Comparison of ENCODE assay signal across 1 cellular context in the genomic region with DNA sequence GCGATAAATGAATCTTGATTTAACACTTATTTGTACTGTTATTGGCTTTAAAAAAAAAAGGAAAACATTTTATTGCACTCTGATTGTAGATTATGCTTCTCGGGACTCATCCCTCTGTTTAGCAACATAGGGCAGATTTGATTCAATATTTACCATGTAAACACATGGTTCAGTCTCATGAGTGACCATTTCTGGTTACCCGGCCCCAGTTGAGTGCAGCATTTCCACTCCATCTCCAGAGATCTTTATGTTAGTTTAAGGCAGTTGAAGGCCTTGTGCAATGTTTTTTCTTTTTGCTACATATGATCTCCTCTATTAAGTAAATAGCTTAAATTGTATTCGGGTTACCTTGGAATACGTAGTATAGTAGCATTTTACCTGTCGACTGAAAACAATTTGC.
TF ChIP-seq lines count a peak whose summit lies in the region.

No MANE protein-coding gene starts in this region.

TF ChIP-seq in HepG2, 621 proteins besides CTCF, POLR2A, EP300 and RAD21 (continued from another document):
- TF ChIP-seq, protein P1, sequence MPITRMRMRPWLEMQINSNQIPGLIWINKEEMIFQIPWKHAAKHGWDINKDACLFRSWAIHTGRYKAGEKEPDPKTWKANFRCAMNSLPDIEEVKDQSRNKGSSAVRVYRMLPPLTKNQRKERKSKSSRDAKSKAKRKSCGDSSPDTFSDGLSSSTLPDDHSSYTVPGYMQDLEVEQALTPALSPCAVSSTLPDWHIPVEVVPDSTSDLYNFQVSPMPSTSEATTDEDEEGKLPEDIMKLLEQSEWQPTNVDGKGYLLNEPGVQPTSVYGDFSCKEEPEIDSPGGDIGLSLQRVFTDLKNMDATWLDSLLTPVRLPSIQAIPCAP (CRISPR knock-in tag; IDR thresholded peaks at IDR 0.05; ENCODE audit: low read depth) = no peak
- TF ChIP-seq, protein P2, sequence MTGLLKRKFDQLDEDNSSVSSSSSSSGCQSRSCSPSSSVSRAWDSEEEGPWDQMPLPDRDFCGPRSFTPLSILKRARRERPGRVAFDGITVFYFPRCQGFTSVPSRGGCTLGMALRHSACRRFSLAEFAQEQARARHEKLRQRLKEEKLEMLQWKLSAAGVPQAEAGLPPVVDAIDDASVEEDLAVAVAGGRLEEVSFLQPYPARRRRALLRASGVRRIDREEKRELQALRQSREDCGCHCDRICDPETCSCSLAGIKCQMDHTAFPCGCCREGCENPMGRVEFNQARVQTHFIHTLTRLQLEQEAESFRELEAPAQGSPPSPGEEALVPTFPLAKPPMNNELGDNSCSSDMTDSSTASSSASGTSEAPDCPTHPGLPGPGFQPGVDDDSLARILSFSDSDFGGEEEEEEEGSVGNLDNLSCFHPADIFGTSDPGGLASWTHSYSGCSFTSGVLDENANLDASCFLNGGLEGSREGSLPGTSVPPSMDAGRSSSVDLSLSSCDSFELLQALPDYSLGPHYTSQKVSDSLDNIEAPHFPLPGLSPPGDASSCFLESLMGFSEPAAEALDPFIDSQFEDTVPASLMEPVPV (CRISPR knock-in tag; IDR thresholded peaks at IDR 0.05) = no peak
- TF ChIP-seq NR1H2 (CRISPR knock-in tag; IDR thresholded peaks at IDR 0.05; ENCODE audit: borderline replicate concordance, low read depth) (no peak), CEBPG (CRISPR knock-in tag; IDR thresholded peaks at IDR 0.05) (peak; percentile 55; the same call in 1 of the 2 replicates), ZNF749 (CRISPR knock-in tag; IDR thresholded peaks at IDR 0.05; ENCODE audit: borderline replicate concordance) (no peak), ATF7-NPFF (CRISPR knock-in tag; IDR thresholded peaks at IDR 0.05; ENCODE audit: low read depth) (no peak), MED13 (CRISPR knock-in tag; IDR thresholded peaks at IDR 0.05) (no peak), NONO (IDR thresholded peaks at IDR 0.05) (no peak), NONO (CRISPR knock-in tag; conservative IDR thresholded peaks at IDR 0.05) (0 out of 2 replicates have a peak, but pooled peaks have one; percentile 25), ZBTB42 (CRISPR knock-in tag; IDR thresholded peaks at IDR 0.05) (no peak), ELF3 (CRISPR knock-in tag; IDR thresholded peaks at IDR 0.05) (peak; percentile 12; the same call in 1 of the 2 replicates), ZNF775 (CRISPR knock-in tag; IDR thresholded peaks at IDR 0.05; ENCODE audit: borderline replicate concordance) (no peak), NFE2L2 (IDR thresholded peaks at IDR 0.05; ENCODE audit: low read length) (no peak), ZNF143 (CRISPR knock-in tag; IDR thresholded peaks at IDR 0.05) (no peak), SNAPC2 (CRISPR knock-in tag; IDR thresholded peaks at IDR 0.05) (no peak), SCMH1 (CRISPR knock-in tag; IDR thresholded peaks at IDR 0.05; ENCODE audit: borderline replicate concordance) (no peak), ZNF382 (CRISPR knock-in tag; IDR thresholded peaks at IDR 0.05; ENCODE audit: borderline replicate concordance) (no peak), ZNF468 (CRISPR knock-in tag; IDR thresholded peaks at IDR 0.05) (no peak), ZNF678 (CRISPR knock-in tag; IDR thresholded peaks at IDR 0.05) (no peak), FOSL2 (CRISPR knock-in tag; IDR thresholded peaks at IDR 0.05) (peak; percentile 58), ZBTB7A (CRISPR knock-in tag; IDR thresholded peaks at IDR 0.05) (no peak), ZNF264 (CRISPR knock-in tag; IDR thresholded peaks at IDR 0.05) (no peak), ZNF326 (CRISPR knock-in tag; IDR thresholded peaks at IDR 0.05; ENCODE audit: borderline replicate concordance) (no peak), KLF16 (CRISPR knock-in tag; IDR thresholded peaks at IDR 0.05) (no peak), ZNF263 (CRISPR knock-in tag; IDR thresholded peaks at IDR 0.05) (no peak), ZNF660 (CRISPR knock-in tag; IDR thresholded peaks at IDR 0.05; ENCODE audit: borderline replicate concordance, low read depth) (no peak), ZNF883 (CRISPR knock-in tag; IDR thresholded peaks at IDR 0.05; ENCODE audit: not compliant biosample characterization) (no peak), NCOA1 (CRISPR knock-in tag; IDR thresholded peaks at IDR 0.05) (no peak), ZNF224 (CRISPR knock-in tag; IDR thresholded peaks at IDR 0.05) (no peak)
- TF ChIP-seq, protein P3, sequence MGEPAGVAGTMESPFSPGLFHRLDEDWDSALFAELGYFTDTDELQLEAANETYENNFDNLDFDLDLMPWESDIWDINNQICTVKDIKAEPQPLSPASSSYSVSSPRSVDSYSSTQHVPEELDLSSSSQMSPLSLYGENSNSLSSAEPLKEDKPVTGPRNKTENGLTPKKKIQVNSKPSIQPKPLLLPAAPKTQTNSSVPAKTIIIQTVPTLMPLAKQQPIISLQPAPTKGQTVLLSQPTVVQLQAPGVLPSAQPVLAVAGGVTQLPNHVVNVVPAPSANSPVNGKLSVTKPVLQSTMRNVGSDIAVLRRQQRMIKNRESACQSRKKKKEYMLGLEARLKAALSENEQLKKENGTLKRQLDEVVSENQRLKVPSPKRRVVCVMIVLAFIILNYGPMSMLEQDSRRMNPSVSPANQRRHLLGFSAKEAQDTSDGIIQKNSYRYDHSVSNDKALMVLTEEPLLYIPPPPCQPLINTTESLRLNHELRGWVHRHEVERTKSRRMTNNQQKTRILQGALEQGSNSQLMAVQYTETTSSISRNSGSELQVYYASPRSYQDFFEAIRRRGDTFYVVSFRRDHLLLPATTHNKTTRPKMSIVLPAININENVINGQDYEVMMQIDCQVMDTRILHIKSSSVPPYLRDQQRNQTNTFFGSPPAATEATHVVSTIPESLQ (CRISPR knock-in tag; conservative IDR thresholded peaks at IDR 0.05) = no peak
- TF ChIP-seq, protein P4, sequence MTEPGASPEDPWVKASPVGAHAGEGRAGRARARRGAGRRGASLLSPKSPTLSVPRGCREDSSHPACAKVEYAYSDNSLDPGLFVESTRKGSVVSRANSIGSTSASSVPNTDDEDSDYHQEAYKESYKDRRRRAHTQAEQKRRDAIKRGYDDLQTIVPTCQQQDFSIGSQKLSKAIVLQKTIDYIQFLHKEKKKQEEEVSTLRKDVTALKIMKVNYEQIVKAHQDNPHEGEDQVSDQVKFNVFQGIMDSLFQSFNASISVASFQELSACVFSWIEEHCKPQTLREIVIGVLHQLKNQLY (CRISPR knock-in tag; IDR thresholded peaks at IDR 0.05) = peak; percentile 38; the same call in 1 of the 2 replicates
- TF ChIP-seq, protein P5, sequence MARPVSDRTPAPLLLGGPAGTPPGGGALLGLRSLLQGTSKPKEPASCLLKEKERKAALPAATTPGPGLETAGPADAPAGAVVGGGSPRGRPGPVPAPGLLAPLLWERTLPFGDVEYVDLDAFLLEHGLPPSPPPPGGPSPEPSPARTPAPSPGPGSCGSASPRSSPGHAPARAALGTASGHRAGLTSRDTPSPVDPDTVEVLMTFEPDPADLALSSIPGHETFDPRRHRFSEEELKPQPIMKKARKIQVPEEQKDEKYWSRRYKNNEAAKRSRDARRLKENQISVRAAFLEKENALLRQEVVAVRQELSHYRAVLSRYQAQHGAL (CRISPR knock-in tag; IDR thresholded peaks at IDR 0.05; ENCODE audit: not compliant biosample characterization) = no peak
- TF ChIP-seq, protein P6, sequence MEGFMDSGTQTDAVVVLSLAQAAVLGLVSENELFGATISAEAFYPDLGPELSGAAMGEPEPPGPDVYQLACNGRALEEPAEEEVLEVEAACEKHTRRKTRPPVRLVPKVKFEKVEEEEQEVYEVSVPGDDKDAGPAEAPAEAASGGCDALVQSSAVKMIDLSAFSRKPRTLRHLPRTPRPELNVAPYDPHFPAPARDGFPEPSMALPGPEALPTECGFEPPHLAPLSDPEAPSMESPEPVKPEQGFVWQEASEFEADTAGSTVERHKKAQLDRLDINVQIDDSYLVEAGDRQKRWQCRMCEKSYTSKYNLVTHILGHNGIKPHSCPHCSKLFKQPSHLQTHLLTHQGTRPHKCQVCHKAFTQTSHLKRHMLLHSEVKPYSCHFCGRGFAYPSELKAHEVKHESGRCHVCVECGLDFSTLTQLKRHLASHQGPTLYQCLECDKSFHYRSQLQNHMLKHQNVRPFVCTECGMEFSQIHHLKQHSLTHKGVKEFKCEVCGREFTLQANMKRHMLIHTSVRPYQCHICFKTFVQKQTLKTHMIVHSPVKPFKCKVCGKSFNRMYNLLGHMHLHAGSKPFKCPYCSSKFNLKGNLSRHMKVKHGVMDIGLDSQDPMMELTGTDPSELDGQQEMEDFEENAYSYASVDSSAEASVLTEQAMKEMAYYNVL (CRISPR knock-in tag; IDR thresholded peaks at IDR 0.05; ENCODE audit: borderline replicate concordance) = no peak
- TF ChIP-seq, protein P7, sequence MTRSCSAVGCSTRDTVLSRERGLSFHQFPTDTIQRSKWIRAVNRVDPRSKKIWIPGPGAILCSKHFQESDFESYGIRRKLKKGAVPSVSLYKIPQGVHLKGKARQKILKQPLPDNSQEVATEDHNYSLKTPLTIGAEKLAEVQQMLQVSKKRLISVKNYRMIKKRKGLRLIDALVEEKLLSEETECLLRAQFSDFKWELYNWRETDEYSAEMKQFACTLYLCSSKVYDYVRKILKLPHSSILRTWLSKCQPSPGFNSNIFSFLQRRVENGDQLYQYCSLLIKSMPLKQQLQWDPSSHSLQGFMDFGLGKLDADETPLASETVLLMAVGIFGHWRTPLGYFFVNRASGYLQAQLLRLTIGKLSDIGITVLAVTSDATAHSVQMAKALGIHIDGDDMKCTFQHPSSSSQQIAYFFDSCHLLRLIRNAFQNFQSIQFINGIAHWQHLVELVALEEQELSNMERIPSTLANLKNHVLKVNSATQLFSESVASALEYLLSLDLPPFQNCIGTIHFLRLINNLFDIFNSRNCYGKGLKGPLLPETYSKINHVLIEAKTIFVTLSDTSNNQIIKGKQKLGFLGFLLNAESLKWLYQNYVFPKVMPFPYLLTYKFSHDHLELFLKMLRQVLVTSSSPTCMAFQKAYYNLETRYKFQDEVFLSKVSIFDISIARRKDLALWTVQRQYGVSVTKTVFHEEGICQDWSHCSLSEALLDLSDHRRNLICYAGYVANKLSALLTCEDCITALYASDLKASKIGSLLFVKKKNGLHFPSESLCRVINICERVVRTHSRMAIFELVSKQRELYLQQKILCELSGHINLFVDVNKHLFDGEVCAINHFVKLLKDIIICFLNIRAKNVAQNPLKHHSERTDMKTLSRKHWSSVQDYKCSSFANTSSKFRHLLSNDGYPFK (CRISPR knock-in tag; IDR thresholded peaks at IDR 0.05; ENCODE audit: borderline replicate concordance) = no peak
- TF ChIP-seq, protein P8, sequence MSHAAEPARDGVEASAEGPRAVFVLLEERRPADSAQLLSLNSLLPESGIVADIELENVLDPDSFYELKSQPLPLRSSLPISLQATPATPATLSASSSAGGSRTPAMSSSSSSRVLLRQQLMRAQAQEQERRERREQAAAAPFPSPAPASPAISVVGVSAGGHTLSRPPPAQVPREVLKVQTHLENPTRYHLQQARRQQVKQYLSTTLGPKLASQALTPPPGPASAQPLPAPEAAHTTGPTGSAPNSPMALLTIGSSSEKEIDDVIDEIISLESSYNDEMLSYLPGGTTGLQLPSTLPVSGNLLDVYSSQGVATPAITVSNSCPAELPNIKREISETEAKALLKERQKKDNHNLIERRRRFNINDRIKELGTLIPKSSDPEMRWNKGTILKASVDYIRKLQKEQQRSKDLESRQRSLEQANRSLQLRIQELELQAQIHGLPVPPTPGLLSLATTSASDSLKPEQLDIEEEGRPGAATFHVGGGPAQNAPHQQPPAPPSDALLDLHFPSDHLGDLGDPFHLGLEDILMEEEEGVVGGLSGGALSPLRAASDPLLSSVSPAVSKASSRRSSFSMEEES (CRISPR knock-in tag; IDR thresholded peaks at IDR 0.05) = peak; percentile 65; the same call in 1 of the 2 replicates
- TF ChIP-seq, protein P9, sequence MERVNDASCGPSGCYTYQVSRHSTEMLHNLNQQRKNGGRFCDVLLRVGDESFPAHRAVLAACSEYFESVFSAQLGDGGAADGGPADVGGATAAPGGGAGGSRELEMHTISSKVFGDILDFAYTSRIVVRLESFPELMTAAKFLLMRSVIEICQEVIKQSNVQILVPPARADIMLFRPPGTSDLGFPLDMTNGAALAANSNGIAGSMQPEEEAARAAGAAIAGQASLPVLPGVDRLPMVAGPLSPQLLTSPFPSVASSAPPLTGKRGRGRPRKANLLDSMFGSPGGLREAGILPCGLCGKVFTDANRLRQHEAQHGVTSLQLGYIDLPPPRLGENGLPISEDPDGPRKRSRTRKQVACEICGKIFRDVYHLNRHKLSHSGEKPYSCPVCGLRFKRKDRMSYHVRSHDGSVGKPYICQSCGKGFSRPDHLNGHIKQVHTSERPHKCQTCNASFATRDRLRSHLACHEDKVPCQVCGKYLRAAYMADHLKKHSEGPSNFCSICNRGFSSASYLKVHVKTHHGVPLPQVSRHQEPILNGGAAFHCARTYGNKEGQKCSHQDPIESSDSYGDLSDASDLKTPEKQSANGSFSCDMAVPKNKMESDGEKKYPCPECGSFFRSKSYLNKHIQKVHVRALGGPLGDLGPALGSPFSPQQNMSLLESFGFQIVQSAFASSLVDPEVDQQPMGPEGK (CRISPR knock-in tag; IDR thresholded peaks at IDR 0.05) = no peak
- TF ChIP-seq, protein P10, sequence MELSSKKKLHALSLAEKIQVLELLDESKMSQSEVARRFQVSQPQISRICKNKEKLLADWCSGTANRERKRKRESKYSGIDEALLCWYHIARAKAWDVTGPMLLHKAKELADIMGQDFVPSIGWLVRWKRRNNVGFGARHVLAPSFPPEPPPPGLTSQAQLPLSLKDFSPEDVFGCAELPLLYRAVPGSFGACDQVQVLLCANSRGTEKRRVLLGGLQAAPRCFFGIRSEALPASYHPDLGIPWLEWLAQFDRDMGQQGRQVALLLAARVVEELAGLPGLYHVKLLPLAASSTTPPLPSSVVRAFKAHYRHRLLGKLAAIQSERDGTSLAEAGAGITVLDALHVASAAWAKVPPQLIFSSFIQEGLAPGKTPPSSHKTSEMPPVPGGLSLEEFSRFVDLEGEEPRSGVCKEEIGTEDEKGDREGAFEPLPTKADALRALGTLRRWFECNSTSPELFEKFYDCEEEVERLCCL (CRISPR knock-in tag; IDR thresholded peaks at IDR 0.05; ENCODE audit: borderline replicate concordance) = no peak
- TF ChIP-seq, protein P11, sequence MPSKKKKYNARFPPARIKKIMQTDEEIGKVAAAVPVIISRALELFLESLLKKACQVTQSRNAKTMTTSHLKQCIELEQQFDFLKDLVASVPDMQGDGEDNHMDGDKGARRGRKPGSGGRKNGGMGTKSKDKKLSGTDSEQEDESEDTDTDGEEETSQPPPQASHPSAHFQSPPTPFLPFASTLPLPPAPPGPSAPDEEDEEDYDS (CRISPR knock-in tag; IDR thresholded peaks at IDR 0.05) = no peak
